In the genomic region with DNA sequence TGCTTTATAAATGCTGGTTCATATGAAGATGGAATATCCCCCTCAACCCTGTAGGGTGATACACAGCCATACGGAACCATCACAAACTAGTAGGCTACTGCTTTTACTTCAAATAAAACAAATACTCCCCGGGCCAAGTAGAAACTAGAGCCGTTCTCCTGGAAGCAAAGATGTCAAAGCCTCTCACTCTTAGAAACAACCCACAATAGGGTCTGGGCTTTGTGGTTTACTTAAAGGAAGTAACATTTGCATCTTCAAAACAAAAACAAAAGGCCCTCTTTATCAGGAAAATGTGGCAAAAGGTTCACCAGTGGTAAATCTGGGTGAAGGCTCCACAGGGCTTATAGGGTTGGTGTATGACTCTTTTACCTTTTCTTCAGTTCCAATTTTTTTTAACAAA, we compare ENCODE assay signal across 1 cellular context.
TF ChIP-seq lines count a peak whose summit lies in the region.

No MANE protein-coding gene starts in this region.

TF ChIP-seq in GM23338, 12 proteins besides CTCF, POLR2A, EP300 and RAD21 (continued from another document):
- TF ChIP-seq POLR2AphosphoS5 (IDR thresholded peaks at IDR 0.05; ENCODE audit: low read depth) (no peak), ZNF462 (CRISPR knock-in tag; IDR thresholded peaks at IDR 0.05) (no peak), NANOG (IDR thresholded peaks at IDR 0.05; ENCODE audit: borderline replicate concordance) (no peak), ZNF331 (CRISPR knock-in tag; IDR thresholded peaks at IDR 0.05; ENCODE audit: low read depth) (no peak), CREB1 (CRISPR knock-in tag; IDR thresholded peaks at IDR 0.05; ENCODE audit: low read depth) (no peak), ZNF114 (CRISPR knock-in tag; IDR thresholded peaks at IDR 0.05) (no peak), REST (IDR thresholded peaks at IDR 0.05; ENCODE audit: unreplicated experiment) (no peak), EZH2phosphoT487 (IDR thresholded peaks at IDR 0.05; ENCODE audit: unreplicated experiment) (no peak)
- TF ChIP-seq, protein P1, sequence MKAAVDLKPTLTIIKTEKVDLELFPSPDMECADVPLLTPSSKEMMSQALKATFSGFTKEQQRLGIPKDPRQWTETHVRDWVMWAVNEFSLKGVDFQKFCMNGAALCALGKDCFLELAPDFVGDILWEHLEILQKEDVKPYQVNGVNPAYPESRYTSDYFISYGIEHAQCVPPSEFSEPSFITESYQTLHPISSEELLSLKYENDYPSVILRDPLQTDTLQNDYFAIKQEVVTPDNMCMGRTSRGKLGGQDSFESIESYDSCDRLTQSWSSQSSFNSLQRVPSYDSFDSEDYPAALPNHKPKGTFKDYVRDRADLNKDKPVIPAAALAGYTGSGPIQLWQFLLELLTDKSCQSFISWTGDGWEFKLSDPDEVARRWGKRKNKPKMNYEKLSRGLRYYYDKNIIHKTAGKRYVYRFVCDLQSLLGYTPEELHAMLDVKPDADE (IDR thresholded peaks at IDR 0.05) = no peak
